In the genomic region with DNA sequence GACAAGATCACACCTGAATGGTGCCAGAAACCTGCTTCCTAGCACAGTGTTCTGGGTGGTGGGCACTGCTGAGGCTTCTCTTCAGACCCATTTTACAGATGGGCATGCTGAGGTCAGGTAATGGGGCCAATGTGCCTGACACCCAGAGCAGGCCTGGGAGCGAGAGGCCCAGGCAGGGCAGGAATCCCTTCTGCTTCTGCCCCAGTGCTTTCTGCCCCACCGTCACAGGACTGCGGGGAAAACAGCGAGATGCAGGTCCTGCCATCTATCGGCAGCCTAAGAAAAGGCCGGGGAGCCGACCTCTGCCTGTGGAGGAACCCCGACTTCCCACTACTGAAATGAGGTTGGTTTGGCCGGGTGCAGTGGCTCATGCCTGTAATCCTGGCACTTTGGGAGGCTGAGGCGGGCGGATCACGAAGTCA, we compare ENCODE assay signal across 19 cellular contexts. TPM values are rescaled to one million over a fixed set of nuclear protein-coding genes. Genes with fewer than 3 reads are reported as not detected.
DNase-seq lines count a peak whose midpoint lies in the region; ATAC-seq and TF ChIP-seq lines count a peak whose summit lies in the region.
"Had no signal": no experiment of that assay in that cellular context is flagged by ENCODE, and none has a peak within 500 bp of the region (broad histone marks: within the 10 kb centered on the region; RNA-seq: fewer than 3 reads in every experiment).

No MANE protein-coding gene starts in this region.

- H3K9ac ChIP-seq in Karpas-422 (ENCODE audit: low read length) = no peak overlapping the region

- H3K27me3 ChIP-seq in Karpas-422 (ENCODE audit: low read length) (no peaks in the 10 kb centered on the region), adrenal gland (no peaks in the 10 kb centered on the region)
- H3K27me3 ChIP-seq: gastrocnemius medialis had no signal

- H3K27ac ChIP-seq in Karpas-422 (ENCODE audit: low read length) = no peak overlapping the region
- H3K27ac ChIP-seq in adrenal gland = peak overlapping the region in 4 of 5 donors; percentile 44 to 95 (median 73)
- H3K27ac ChIP-seq: gastrocnemius medialis, neutrophil had no signal

- H3K9me2 ChIP-seq in Karpas-422 (replicated peaks; ENCODE audit: insufficient read depth, low read length) = no peaks in the 10 kb centered on the region

- H3K4me1 ChIP-seq in Karpas-422 (ENCODE audit: low read length) = no peaks in the 10 kb centered on the region
- peaks cover 0 to 25% of the 10 kb centered on the region in 2 donors for H3K4me1 ChIP-seq in adrenal gland (replicated peaks in 1 of 2)

- intact Hi-C loops in adrenal gland (cut with DNase I) = no loop called here

- no peak overlapping the region for H3K4me2 ChIP-seq in Karpas-422 (ENCODE audit: low read depth, low read length, poor library complexity, severe bottlenecking)

- H3K79me2 ChIP-seq in Karpas-422 (ENCODE audit: low read length) = no peaks in the 10 kb centered on the region

- H3K9me3 ChIP-seq in Karpas-422 (ENCODE audit: low read length) (peaks cover 6% of the 10 kb centered on the region; the same call in 1 of the 2 replicates), adrenal gland (replicated peaks in 1 of 3) (no peaks in the 10 kb centered on the region)
- H3K9me3 ChIP-seq: gastrocnemius medialis, neutrophil had no signal

- no peaks in the 10 kb centered on the region for H3K36me3 ChIP-seq in Karpas-422 (ENCODE audit: insufficient read depth, low read length)
- no peaks in the 10 kb centered on the region for H3K36me3 ChIP-seq in adrenal gland (replicated peaks in 1 of 2)
- H3K36me3 ChIP-seq: gastrocnemius medialis, neutrophil had no signal

- H2AFZ ChIP-seq in Karpas-422 (ENCODE audit: low read length) = no peak overlapping the region

- H3K36me3 Mint-ChIP-seq in natural killer cell treated with Interleukin-12 subunit alpha and Interleukin-12 subunit beta and Interleukin-15 and Interleukin-18, amount 100 ng/mL, for 72 hours = peaks cover 8% of the 10 kb centered on the region
- H3K36me3 Mint-ChIP-seq: type B pancreatic cell had no signal

- H3K4me3 Mint-ChIP-seq in natural killer cell treated with Interleukin-12 subunit alpha and Interleukin-12 subunit beta and Interleukin-15 and Interleukin-18, amount 100 ng/mL, for 72 hours = no peak overlapping the region
- H3K4me3 Mint-ChIP-seq: activated T-cell treated with anti-CD3 and anti-CD28 coated beads, Interleukin-2, amount 50 U/mL, for 4 hours; endodermal cell; type B pancreatic cell had no signal

- TF ChIP-seq POLR2A in adrenal gland (IDR thresholded peaks at IDR 0.05) = no peak

- DNase-seq in DMS53 (lab: John Stamatoyannopoulos, UW) = peak; percentile 29
- no peak for DNase-seq in DMS53 treated with DMSO at 0.1 percent for 48 hours (lab: John Stamatoyannopoulos, UW; ENCODE audit: unreplicated experiment)
- peak; percentile 62 for DNase-seq in Karpas-422
- DNase-seq in adrenal gland = peak in 4 of 7 donors; percentile 9 to 47 (median 17)
- DNase-seq in natural killer cell treated with Interleukin-12 subunit alpha and Interleukin-12 subunit beta and Interleukin-15 and Interleukin-18, amount 100 ng/mL, for 72 hours (ENCODE audit: low spot score) = peak; percentile 44
- DNase-seq in dedifferentiated amniotic fluid mesenchymal stem cell (ENCODE audit: extremely low spot score) = no peak
- DNase-seq: activated CD4-positive, CD25-positive, alpha-beta regulatory T cell; activated T-cell treated with anti-CD3 and anti-CD28 coated beads, Interleukin-2, amount 50 U/mL, for 4 hours; DMS 273 treated with DMSO at 0.1 percent for 48 hours; NCI-H226 had no signal

- no peaks in the 10 kb centered on the region for H4K20me1 ChIP-seq in Karpas-422 (ENCODE audit: insufficient read depth, low read depth, low read length)

- ATAC-seq in natural killer cell treated with Interleukin-12 subunit alpha and Interleukin-12 subunit beta and Interleukin-15 and Interleukin-18, amount 100 ng/mL, for 72 hours = no peak
- ATAC-seq in activated CD4-positive, CD25-positive, alpha-beta regulatory T cell treated with anti-CD3 and anti-CD28 coated beads, Interleukin-2, amount 50 U/mL, for 24 hours = no peak
- no peak for ATAC-seq in HG03521 (IDR thresholded peaks at IDR 0.05; ENCODE audit: unreplicated experiment)
- ATAC-seq: activated T-cell treated with anti-CD3 and anti-CD28 coated beads, Interleukin-2, amount 50 U/mL, for 4 hours; gastrocnemius medialis; left colon had no signal

- WGBS in adrenal gland, 4 donors = 78 to 96% (median 87%) methylated on average over 3 to 12 of the region's 12 CpGs

- no peak overlapping the region for H3K4me3 ChIP-seq in Karpas-422 (ENCODE audit: low read length)
- H3K4me3 ChIP-seq in adrenal gland = no peak overlapping the region
- H3K4me3 ChIP-seq: gastrocnemius medialis had no signal

- peaks cover 5% of the 10 kb centered on the region for H3K9me3 Mint-ChIP-seq in natural killer cell treated with Interleukin-12 subunit alpha and Interleukin-12 subunit beta and Interleukin-15 and Interleukin-18, amount 100 ng/mL, for 72 hours
- H3K9me3 Mint-ChIP-seq: activated T-cell treated with anti-CD3 and anti-CD28 coated beads, Interleukin-2, amount 50 U/mL, for 4 hours had no signal

- H3K27ac Mint-ChIP-seq in natural killer cell treated with Interleukin-12 subunit alpha and Interleukin-12 subunit beta and Interleukin-15 and Interleukin-18, amount 100 ng/mL, for 72 hours = no peak overlapping the region
- H3K27ac Mint-ChIP-seq: endodermal cell, type B pancreatic cell had no signal

- no peak for TF ChIP-seq CTCF in adrenal gland (IDR thresholded peaks at IDR 0.05)

- H3K27me3 Mint-ChIP-seq in natural killer cell treated with Interleukin-12 subunit alpha and Interleukin-12 subunit beta and Interleukin-15 and Interleukin-18, amount 100 ng/mL, for 72 hours = peaks cover 0 to 21% of the 10 kb centered on the region in 2 donors

- H3K4me1 Mint-ChIP-seq in natural killer cell treated with Interleukin-12 subunit alpha and Interleukin-12 subunit beta and Interleukin-15 and Interleukin-18, amount 100 ng/mL, for 72 hours (ENCODE audit: low read depth in 2 of 2) = peaks cover 23 to 25% of the 10 kb centered on the region in 2 donors
- H3K4me1 Mint-ChIP-seq: endodermal cell had no signal

RNA-seq across cellular contexts. Expression of a gene that starts 22.8 kb away (rescaled TPM):
- not detected in 2 replicates for total RNA-seq in Karpas-422 (2014; rRNA removed; shearing (Covaris generic); ENCODE audit: low replicate concordance)
- total RNA-seq in adrenal gland = 100 to 1,000 TPM in 1 of 8 donors, 10 to 100 TPM in 3, not detected in 4; 20.2 to 101 (median 59.5) TPM
- polyA plus RNA-seq in adrenal gland = not detected
- 10 to 100 TPM; 33.5 to 41.1 TPM for total RNA-seq in natural killer cell treated with Interleukin-12 subunit alpha and Interleukin-12 subunit beta and Interleukin-15 and Interleukin-18, amount 100 ng/mL, for 72 hours
- total RNA-seq: A172, gastrocnemius medialis, M059J had no signal

RNA-seq across cellular contexts. Expression of a gene that starts 51.2 kb away (rescaled TPM):
- total RNA-seq in Karpas-422 (2014; rRNA removed; shearing (Covaris generic); ENCODE audit: low replicate concordance) = 19.6 and 26.6 TPM in 2 replicates
- total RNA-seq in adrenal gland = 10 to 100 TPM; 19.0 to 28.5 (median 26.4) TPM
- 10 to 100 TPM; 18.5 to 21.4 (median 19.5) TPM for polyA plus RNA-seq in adrenal gland
- 10 to 100 TPM; 32.6 to 63.7 TPM for total RNA-seq in natural killer cell treated with Interleukin-12 subunit alpha and Interleukin-12 subunit beta and Interleukin-15 and Interleukin-18, amount 100 ng/mL, for 72 hours

Comparison
In these comparisons a context has a peak if more than half of its experiments do, and no peak if none do; other contexts are left out.
1. DNase-seq: peak in DMS53 (single experiment), Karpas-422 (single experiment), adrenal gland (4 of 7) and natural killer cell treated with Interleukin-12 subunit alpha and Interleukin-12 subunit beta and Interleukin-15 and Interleukin-18, amount 100 ng/mL, for 72 hours (single experiment); none in DMS53 treated with DMSO at 0.1 percent for 48 hours (single experiment) and dedifferentiated amniotic fluid mesenchymal stem cell (single experiment).